1 cellular context compared by ENCODE assay signal in the genomic region with DNA sequence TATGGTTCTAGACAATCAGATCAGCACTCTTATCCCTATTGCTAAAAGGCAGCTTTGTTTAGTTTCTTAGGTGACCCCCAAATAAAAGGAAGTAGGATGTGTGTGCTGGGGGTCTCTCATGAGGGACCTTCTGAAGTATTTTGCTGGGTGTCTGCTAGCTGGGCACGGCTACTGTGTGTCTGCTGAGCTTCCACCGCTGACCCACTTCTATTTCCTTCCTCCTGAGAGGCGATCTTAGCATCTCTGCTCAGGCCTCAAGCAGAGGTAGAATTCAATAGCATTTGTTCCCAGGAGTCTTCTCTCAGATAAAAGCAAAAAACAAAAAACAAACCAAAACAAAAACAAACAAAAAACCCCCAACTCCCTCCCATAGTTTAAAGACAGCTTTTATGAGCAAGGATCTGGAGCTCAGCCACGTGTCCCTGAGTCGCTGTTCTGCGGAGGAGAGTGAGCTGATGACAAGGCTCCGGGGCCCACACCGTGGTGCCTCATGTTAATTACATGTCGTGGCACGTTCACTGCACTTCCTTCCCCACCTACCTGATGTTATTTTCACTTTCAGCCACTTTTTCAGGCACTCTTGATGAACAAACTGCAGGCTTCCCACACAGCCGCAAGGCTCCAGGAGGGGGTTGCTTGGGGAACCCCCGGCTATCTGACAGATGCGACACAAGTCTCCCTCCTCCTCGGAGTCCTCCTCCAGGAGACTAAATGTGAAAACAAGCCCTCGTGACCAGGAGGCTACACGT.
TF ChIP-seq lines count a peak whose summit lies in the region.

No MANE protein-coding gene starts in this region.

TF ChIP-seq in GM12878, 131 proteins besides CTCF, POLR2A, EP300 and RAD21 (continued from another document):
- TF ChIP-seq REST (IDR thresholded peaks at IDR 0.05; ENCODE audit: low read depth, low read length) (no peak), NFIC (IDR thresholded peaks at IDR 0.05; ENCODE audit: low read depth, low read length) (peak; percentile 92), SMARCA5 (IDR thresholded peaks at IDR 0.05) (no peak), MTA2 (IDR thresholded peaks at IDR 0.05; ENCODE audit: low read depth) (peak; percentile 77), CHD2 (IDR thresholded peaks at IDR 0.05; ENCODE audit: borderline replicate concordance, low read depth, low read length) (no peak), MAX (IDR thresholded peaks at IDR 0.05; ENCODE audit: low read depth, low read length) (peak; percentile 61; the same call in 1 of the 2 replicates), BHLHE40 (IDR thresholded peaks at IDR 0.05; ENCODE audit: borderline replicate concordance in 1 of 2, low read depth in 2 of 2, low read length in 1 of 2) (peak; percentile 97 to 98), ESRRA (IDR thresholded peaks at IDR 0.05; ENCODE audit: low read length) (no peak), SMAD5 (IDR thresholded peaks at IDR 0.05; ENCODE audit: low read depth) (no peak), RELA (IDR thresholded peaks at IDR 0.05; ENCODE audit: borderline replicate concordance, partially characterized antibody) (peak; percentile 49), JUNB (IDR thresholded peaks at IDR 0.05) (peak; percentile 54; the same call in 1 of the 2 replicates), ZNF384 (IDR thresholded peaks at IDR 0.05; ENCODE audit: borderline replicate concordance, low read depth, low read length) (no peak), FOXM1 (IDR thresholded peaks at IDR 0.05; ENCODE audit: low read depth, low read length) (peak; percentile 91), ZBED1 (IDR thresholded peaks at IDR 0.05; ENCODE audit: borderline replicate concordance) (peak; percentile 91), BCL3 (IDR thresholded peaks at IDR 0.05; ENCODE audit: borderline replicate concordance, insufficient read depth, low read depth, low read length, poor library complexity, severe bottlenecking) (peak; percentile 94), SKIL (IDR thresholded peaks at IDR 0.05; ENCODE audit: low read depth, poor library complexity, severe bottlenecking) (peak; percentile 87), IRF4 (IDR thresholded peaks at IDR 0.05; ENCODE audit: low read depth, low read length) (peak; percentile 90), TCF7 (IDR thresholded peaks at IDR 0.05; ENCODE audit: borderline replicate concordance) (peak; percentile 71), PML (IDR thresholded peaks at IDR 0.05; ENCODE audit: low read length) (peak; percentile 60; the same call in 1 of the 2 replicates), USF2 (IDR thresholded peaks at IDR 0.05; ENCODE audit: borderline replicate concordance, low read depth, low read length) (no peak; the same call in 1 of the 2 replicates), NFYA (IDR thresholded peaks at IDR 0.05; ENCODE audit: borderline replicate concordance, low read depth, low read length) (no peak), HDGF (IDR thresholded peaks at IDR 0.05) (no peak), ETV6 (conservative IDR thresholded peaks at IDR 0.05 in 1 of 2, IDR thresholded peaks at IDR 0.05 in 1 of 2; ENCODE audit: borderline replicate concordance in 1 of 2, low read depth in 1 of 2) (peak in 1 of 2 experiments; percentile 99; a peak in 2 of 4 replicates), MEF2B (IDR thresholded peaks at IDR 0.05; ENCODE audit: partially characterized antibody, poor library complexity, severe bottlenecking) (peak; percentile 34), SPI1 (IDR thresholded peaks at IDR 0.05; ENCODE audit: borderline replicate concordance, insufficient read depth, low read depth, low read length) (peak; percentile 69; the same call in 1 of the 2 replicates), SMAD1 (IDR thresholded peaks at IDR 0.05; ENCODE audit: low read depth, partially characterized antibody) (no peak), NR2C1 (IDR thresholded peaks at IDR 0.05) (no peak), LARP7 (IDR thresholded peaks at IDR 0.05) (no peak), STAT3 (IDR thresholded peaks at IDR 0.05; ENCODE audit: low read depth, low read length) (peak; percentile 88; the same call in 1 of the 2 replicates)
- TF ChIP-seq, protein P1, sequence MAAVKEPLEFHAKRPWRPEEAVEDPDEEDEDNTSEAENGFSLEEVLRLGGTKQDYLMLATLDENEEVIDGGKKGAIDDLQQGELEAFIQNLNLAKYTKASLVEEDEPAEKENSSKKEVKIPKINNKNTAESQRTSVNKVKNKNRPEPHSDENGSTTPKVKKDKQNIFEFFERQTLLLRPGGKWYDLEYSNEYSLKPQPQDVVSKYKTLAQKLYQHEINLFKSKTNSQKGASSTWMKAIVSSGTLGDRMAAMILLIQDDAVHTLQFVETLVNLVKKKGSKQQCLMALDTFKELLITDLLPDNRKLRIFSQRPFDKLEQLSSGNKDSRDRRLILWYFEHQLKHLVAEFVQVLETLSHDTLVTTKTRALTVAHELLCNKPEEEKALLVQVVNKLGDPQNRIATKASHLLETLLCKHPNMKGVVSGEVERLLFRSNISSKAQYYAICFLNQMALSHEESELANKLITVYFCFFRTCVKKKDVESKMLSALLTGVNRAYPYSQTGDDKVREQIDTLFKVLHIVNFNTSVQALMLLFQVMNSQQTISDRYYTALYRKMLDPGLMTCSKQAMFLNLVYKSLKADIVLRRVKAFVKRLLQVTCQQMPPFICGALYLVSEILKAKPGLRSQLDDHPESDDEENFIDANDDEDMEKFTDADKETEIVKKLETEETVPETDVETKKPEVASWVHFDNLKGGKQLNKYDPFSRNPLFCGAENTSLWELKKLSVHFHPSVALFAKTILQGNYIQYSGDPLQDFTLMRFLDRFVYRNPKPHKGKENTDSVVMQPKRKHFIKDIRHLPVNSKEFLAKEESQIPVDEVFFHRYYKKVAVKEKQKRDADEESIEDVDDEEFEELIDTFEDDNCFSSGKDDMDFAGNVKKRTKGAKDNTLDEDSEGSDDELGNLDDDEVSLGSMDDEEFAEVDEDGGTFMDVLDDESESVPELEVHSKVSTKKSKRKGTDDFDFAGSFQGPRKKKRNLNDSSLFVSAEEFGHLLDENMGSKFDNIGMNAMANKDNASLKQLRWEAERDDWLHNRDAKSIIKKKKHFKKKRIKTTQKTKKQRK (IDR thresholded peaks at IDR 0.05; ENCODE audit: low read depth, low read length): no peak
